In the genomic region with DNA sequence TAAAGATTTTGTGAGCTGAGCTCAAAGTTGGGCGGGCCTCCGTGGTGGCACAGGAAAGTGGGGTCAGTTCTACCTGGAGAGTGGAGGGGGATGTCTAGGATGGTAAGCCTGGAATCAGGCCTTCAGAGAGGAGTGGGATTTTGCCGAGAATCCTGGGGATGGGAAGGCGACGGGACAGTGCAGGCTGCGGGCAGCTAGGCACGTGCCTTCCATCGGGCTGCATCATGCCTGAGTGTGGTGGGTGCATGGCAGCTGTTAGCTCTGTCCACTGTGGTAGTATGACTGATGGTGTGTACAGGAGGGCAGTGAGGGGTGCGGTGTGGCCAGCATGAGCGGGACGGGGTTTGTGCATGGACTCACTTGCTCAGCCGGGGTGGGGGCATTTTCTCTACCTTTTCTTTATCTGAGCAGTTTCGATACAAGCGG, we compare ENCODE assay signal across 14 cellular contexts. TPM values are rescaled to one million over a fixed set of nuclear protein-coding genes. Genes with fewer than 3 reads are reported as not detected.
DNase-seq lines count a peak whose midpoint lies in the region; ATAC-seq and TF ChIP-seq lines count a peak whose summit lies in the region.
"Had no signal": no experiment of that assay in that cellular context is flagged by ENCODE, and none has a peak within 500 bp of the region (broad histone marks: within the 10 kb centered on the region; RNA-seq: fewer than 3 reads in every experiment).

No MANE protein-coding gene starts in this region.

- intact Hi-C loops in left ventricle myocardium inferior (cut with micrococcal nuclease) (no loop called here), Right ventricle myocardium superior (cut with DNase I) (no loop called here), A673 (cut with micrococcal nuclease; ENCODE audit: unreplicated experiment) (no loop called here)

- H3K36me3 Mint-ChIP-seq in glutamatergic neuron (ENCODE audit: unreplicated experiment), result no peaks in the 10 kb centered on the region

- no peak overlapping the region for H3K9ac ChIP-seq in neuronal stem cell (ENCODE audit: low read depth, low read length, poor library complexity)

- H2AK5ac ChIP-seq in neuronal stem cell (ENCODE audit: low read depth, low read length), result peak overlapping the region; percentile 94

- peak overlapping the region; percentile 15 for H2BK15ac ChIP-seq in neuronal stem cell (ENCODE audit: low read length)

- H3K27ac ChIP-seq in left ventricle myocardium inferior (replicated peaks) (peak overlapping the region; percentile 77), neuronal stem cell (replicated peaks; ENCODE audit: low read length) (no peak overlapping the region), A673 (ENCODE audit: low read depth, low read length, poor library complexity, severe bottlenecking) (no peak overlapping the region)

- H2BK120ac ChIP-seq in neuronal stem cell (ENCODE audit: low read depth, low read length), result no peak overlapping the region

- H3K9me3 ChIP-seq in left ventricle myocardium inferior (replicated peaks) (no peaks in the 10 kb centered on the region), neuronal stem cell (replicated peaks in 1 of 2; ENCODE audit: control insufficient read depth in 2 of 2, insufficient read depth in 1 of 2, low read depth in 1 of 2, low read length in 2 of 2) (peaks cover 0 to 7% of the 10 kb centered on the region in 2 donors), A673 (ENCODE audit: low read depth, low read length, poor library complexity, severe bottlenecking) (no peaks in the 10 kb centered on the region)

- peak overlapping the region; percentile 60 for H3K4me3 Mint-ChIP-seq in glutamatergic neuron (ENCODE audit: unreplicated experiment)
- H3K4me3 Mint-ChIP-seq: activated CD4-positive, alpha-beta T cell treated with anti-CD3 and anti-CD28 coated beads, Interleukin-2, amount 10 ng/mL, durations not matched to agents 7 days and 5 days; T-helper 2 cell treated with Interferon-gamma antibody and Interleukin-4, amounts not matched to agents 5 μg/mL and 100 μg/mL, for 36 hours had no signal

- peaks cover 29% of the 10 kb centered on the region for H3K27me3 Mint-ChIP-seq in glutamatergic neuron (ENCODE audit: unreplicated experiment)

- H3K18ac ChIP-seq in neuronal stem cell (ENCODE audit: low read length), result no peak overlapping the region

- ATAC-seq in Right ventricle myocardium superior (ENCODE audit: poor library complexity) (no peak), omental fat pad (ENCODE audit: low FRiP score) (no peak), HG02642 (IDR thresholded peaks at IDR 0.05; ENCODE audit: poor library complexity, unreplicated experiment) (no peak)

- DNase-seq in left ventricle myocardium inferior (no peak), Right ventricle myocardium superior (no peak), glutamatergic neuron (no peak), neuronal stem cell (ENCODE audit: low spot score) (no peak), cortex of kidney (lab: John Stamatoyannopoulos, UW) (no peak), A673 (ENCODE audit: low spot score) (no peak), omental fat pad (ENCODE audit: low spot score) (no peak)
- DNase-seq: activated CD4-positive, alpha-beta T cell treated with anti-CD3 and anti-CD28 coated beads, Interleukin-2, amount 10 ng/mL, durations not matched to agents 7 days and 5 days; GF-D8; mesenchymal stem cell; NCI-H1105 treated with DMSO at 0.1 percent for 48 hours; SHP77 had no signal

- TF ChIP-seq CTCF in left ventricle myocardium inferior (IDR thresholded peaks at IDR 0.05; ENCODE audit: borderline replicate concordance) (no peak), glutamatergic neuron (IDR thresholded peaks at IDR 0.05; ENCODE audit: partially characterized antibody, unreplicated experiment) (no peak), A673 (conservative IDR thresholded peaks at IDR 0.05; ENCODE audit: low read depth, low read length) (no peak), omental fat pad (IDR thresholded peaks at IDR 0.05) (no peak)

- no peak overlapping the region for H4K91ac ChIP-seq in neuronal stem cell (ENCODE audit: low read depth, low read length, poor library complexity)

- peaks cover 16% of the 10 kb centered on the region for H3K79me1 ChIP-seq in neuronal stem cell (ENCODE audit: low read depth, low read length)

- H3K9me3 Mint-ChIP-seq in glutamatergic neuron (ENCODE audit: unreplicated experiment), result peaks cover 9% of the 10 kb centered on the region
- H3K9me3 Mint-ChIP-seq: T-helper 2 cell treated with Interferon-gamma antibody and Interleukin-4, amounts not matched to agents 5 μg/mL and 100 μg/mL, for 36 hours had no signal

- no peak overlapping the region for H4K8ac ChIP-seq in neuronal stem cell (ENCODE audit: low read depth, low read length)

- H3K36me3 ChIP-seq in left ventricle myocardium inferior (peaks cover 18% of the 10 kb centered on the region), neuronal stem cell (replicated peaks in 1 of 2; ENCODE audit: control insufficient read depth in 2 of 2, insufficient read depth in 2 of 2, low read length in 2 of 2) (peaks cover 10 to 13% of the 10 kb centered on the region in 2 donors), A673 (ENCODE audit: insufficient read depth, low read length, poor library complexity, severe bottlenecking) (no peaks in the 10 kb centered on the region)

- no peak overlapping the region for H2AFZ ChIP-seq in neuronal stem cell (ENCODE audit: low read length)

- no peak overlapping the region for H3K14ac ChIP-seq in neuronal stem cell (ENCODE audit: low read length)

- H3K4me1 ChIP-seq in left ventricle myocardium inferior (peaks cover 49% of the 10 kb centered on the region), neuronal stem cell (ENCODE audit: control insufficient read depth in 2 of 2, insufficient read depth in 1 of 2, low read depth in 1 of 2, low read length in 2 of 2) (peaks cover 12 to 14% of the 10 kb centered on the region in 2 donors), A673 (ENCODE audit: insufficient read depth, low read length, poor library complexity, severe bottlenecking) (peaks cover 5% of the 10 kb centered on the region)

- H3K4ac ChIP-seq in neuronal stem cell (ENCODE audit: low read length), result no peak overlapping the region

- H3K4me2 ChIP-seq in neuronal stem cell (ENCODE audit: insufficient read depth, low read length, poor library complexity, severe bottlenecking), result no peak overlapping the region

- CTCF ChIA-PET in A673 (lab: Charles Lee), result no interaction called here

- H3K4me3 ChIP-seq in left ventricle myocardium inferior, result peak overlapping the region; percentile 69
- peak overlapping the region in 1 of 2 donors; percentile 13 for H3K4me3 ChIP-seq in neuronal stem cell (ENCODE audit: low read length in 2 of 2)
- H3K4me3 ChIP-seq in A673 (ENCODE audit: low read depth, low read length, poor library complexity, severe bottlenecking), result no peak overlapping the region

- no CpG with 5 or more reads among the region's 14 CpGs for WGBS in neuronal stem cell (ENCODE audit: extremely low coverage in 2 of 2, insufficient read length in 2 of 2, insufficient replicate concordance in 1 of 2), 2 donors

- no peak overlapping the region for H2BK5ac ChIP-seq in neuronal stem cell (ENCODE audit: low read length)

- BruUV-seq in A673 (replicated peaks; lab: Mats Ljungman, UMichigan), result no TSS peak

- H3K27ac Mint-ChIP-seq in glutamatergic neuron (ENCODE audit: unreplicated experiment), result no peak overlapping the region
- H3K27ac Mint-ChIP-seq: activated CD4-positive, alpha-beta T cell treated with anti-CD3 and anti-CD28 coated beads, Interleukin-2, amount 10 ng/mL, durations not matched to agents 7 days and 5 days; T-helper 2 cell treated with Interferon-gamma antibody and Interleukin-4, amounts not matched to agents 5 μg/mL and 100 μg/mL, for 36 hours had no signal

- no peaks in the 10 kb centered on the region for H3K4me1 Mint-ChIP-seq in glutamatergic neuron (ENCODE audit: low read depth, unreplicated experiment)

- peaks cover 52% of the 10 kb centered on the region for H3K27me3 ChIP-seq in left ventricle myocardium inferior (ENCODE audit: low read depth)
- H3K27me3 ChIP-seq in neuronal stem cell (ENCODE audit: control insufficient read depth in 3 of 3, insufficient read depth in 3 of 3, low read depth in 1 of 3, low read length in 3 of 3), result peaks cover 0 to 8% (median 0%) of the 10 kb centered on the region in 3 experiments
- H3K27me3 ChIP-seq in A673 (replicated peaks; ENCODE audit: insufficient read depth, low read depth, low read length, poor library complexity), result peaks cover 5% of the 10 kb centered on the region

- POLR2A ChIA-PET in A673 (lab: Charles Lee; ENCODE audit: low non-redundant PET), result no interaction called here

- peak overlapping the region; percentile 68 for H3K23ac ChIP-seq in neuronal stem cell (ENCODE audit: low read depth, low read length, poor library complexity)

- H2BK12ac ChIP-seq in neuronal stem cell (ENCODE audit: low read length), result no peak overlapping the region

RNA-seq across cellular contexts. Expression of a gene that starts 3.6 kb away (rescaled TPM):
- total RNA-seq in left ventricle myocardium inferior (23.1 TPM), Right ventricle myocardium superior (19.3 TPM), glutamatergic neuron (ENCODE audit: unreplicated experiment) (20.4 TPM), A673 (2021) (4.4 and 6.4 TPM in 2 replicates), omental fat pad (10 to 100 TPM in 3 of 4 donors, 1 to 10 TPM in 1; 3.3 to 61.3 (median 19.4) TPM)
- 9.8 TPM for polyA plus RNA-seq in neuronal stem cell (2013, experiment 1 of 2)
- 9.9 TPM for polyA plus RNA-seq in neuronal stem cell (2013, experiment 2 of 2)

RNA-seq across cellular contexts. Expression of a gene that starts 48.3 kb away (rescaled TPM):
- total RNA-seq in left ventricle myocardium inferior, result 23.5 TPM
- total RNA-seq in Right ventricle myocardium superior, result 19.1 TPM
- total RNA-seq in glutamatergic neuron (ENCODE audit: unreplicated experiment), result 65.7 TPM
- polyA plus RNA-seq in neuronal stem cell (2013, experiment 1 of 2), result 16.8 TPM
- polyA plus RNA-seq in neuronal stem cell (2013, experiment 2 of 2), result 15.2 TPM
- 15.6 and 19.6 TPM in 2 replicates for total RNA-seq in A673 (2021)
- total RNA-seq in omental fat pad, result 10 to 100 TPM; 29.9 to 43.5 (median 36.1) TPM
